8 cellular contexts compared by ENCODE assay signal in genomic region chr1:216221260-216221700, GRCh38.
DNase-seq lines count a peak whose midpoint lies in the region; ATAC-seq and TF ChIP-seq lines count a peak whose summit lies in the region.

No MANE protein-coding gene starts in this region.

- H4K20me1 ChIP-seq in Loucy (ENCODE audit: insufficient read depth, low read length, poor library complexity, severe bottlenecking) = no peaks in the 10 kb centered on the region

- H3K9me2 ChIP-seq in Loucy (replicated peaks; ENCODE audit: low read depth, low read length) = no peaks in the 10 kb centered on the region

- peak; percentile 29 for DNase-seq in activated naive CD4-positive, alpha-beta T cell treated with anti-CD3 and anti-CD28 coated beads, Interleukin-2, amount 10 ng/mL, durations not matched to agents 7 days and 5 days
- DNase-seq in activated naive CD4-positive, alpha-beta T cell (lab: John Stamatoyannopoulos, UW) = no peak
- DNase-seq in HEK293T (ENCODE audit: extremely low spot score) (peak; percentile 67), RKO (ENCODE audit: low spot score) (peak; percentile 83), chondrocyte (ENCODE audit: low spot score) (no peak), kidney glomerular epithelial cell (lab: John Stamatoyannopoulos, UW) (peak; percentile 92)
- peak in 1 of 2 donors; percentile 1 for DNase-seq in stimulated activated naive CD8-positive, alpha-beta T cell treated with anti-CD3 and anti-CD28 coated beads, Interleukin-15, amount 100 ng/mL, for 72 hours

- peak overlapping the region; percentile 70 for H3K4me3 ChIP-seq in Loucy (ENCODE audit: low read length, poor library complexity, severe bottlenecking)

- H3K4me1 ChIP-seq in Loucy (ENCODE audit: insufficient read depth, low read length, poor library complexity, severe bottlenecking) = peaks cover 4% of the 10 kb centered on the region

- no peaks in the 10 kb centered on the region for H3F3A ChIP-seq in Loucy (ENCODE audit: low read depth)

- peak; percentile 58 for ATAC-seq in stimulated activated naive CD8-positive, alpha-beta T cell treated with anti-CD3 and anti-CD28 coated beads, Interleukin-15, amount 100 ng/mL, for 72 hours

- H2AFZ ChIP-seq in Loucy (ENCODE audit: low read length) = peak overlapping the region; percentile 91

- no peaks in the 10 kb centered on the region for H3K27me3 ChIP-seq in Loucy (ENCODE audit: insufficient read depth, low read length, poor library complexity, severe bottlenecking)

- H3K4me3 Mint-ChIP-seq in activated naive CD4-positive, alpha-beta T cell treated with anti-CD3 and anti-CD28 coated beads, Interleukin-2, amount 10 ng/mL, durations not matched to agents 7 days and 5 days = peak overlapping the region; percentile 63
- H3K4me3 Mint-ChIP-seq in chondrocyte (ENCODE audit: unreplicated experiment) = peak overlapping the region; percentile 57
- H3K4me3 Mint-ChIP-seq in stimulated activated naive CD8-positive, alpha-beta T cell treated with anti-CD3 and anti-CD28 coated beads, Interleukin-15, amount 100 ng/mL, for 72 hours = peak overlapping the region; percentile 55 to 74

- no peaks in the 10 kb centered on the region for H3K9me3 Mint-ChIP-seq in activated naive CD4-positive, alpha-beta T cell treated with anti-CD3 and anti-CD28 coated beads, Interleukin-2, amount 10 ng/mL, durations not matched to agents 7 days and 5 days
- peaks cover 2% of the 10 kb centered on the region for H3K9me3 Mint-ChIP-seq in chondrocyte (ENCODE audit: low read depth)
- peaks cover under 1 to 7% of the 10 kb centered on the region in 2 donors for H3K9me3 Mint-ChIP-seq in stimulated activated naive CD8-positive, alpha-beta T cell treated with anti-CD3 and anti-CD28 coated beads, Interleukin-15, amount 100 ng/mL, for 72 hours

- POLR2A ChIA-PET in HEK293T (lab: Yijun Ruan, JAX) = interaction anchor here (0.7 kb wide), 1 partner anchor 47 kb away, joined by 3 read pairs; no protein-coding TSS in a partner anchor

- H3K9me3 ChIP-seq in Loucy (ENCODE audit: insufficient read depth, low read depth, low read length) = no peaks in the 10 kb centered on the region

- no peaks in the 10 kb centered on the region for H3K36me3 Mint-ChIP-seq in activated naive CD4-positive, alpha-beta T cell treated with anti-CD3 and anti-CD28 coated beads, Interleukin-2, amount 10 ng/mL, durations not matched to agents 7 days and 5 days
- no peaks in the 10 kb centered on the region for H3K36me3 Mint-ChIP-seq in chondrocyte (ENCODE audit: low read depth)

- TF ChIP-seq CTCF in Loucy (conservative IDR thresholded peaks at IDR 0.05; ENCODE audit: low read length) = peak; percentile 82
- TF ChIP-seq CTCF in chondrocyte (IDR thresholded peaks at IDR 0.05) = peak; percentile 92

- no peak overlapping the region for H3K27ac Mint-ChIP-seq in activated naive CD4-positive, alpha-beta T cell treated with anti-CD3 and anti-CD28 coated beads, Interleukin-2, amount 10 ng/mL, durations not matched to agents 7 days and 5 days
- no peak overlapping the region for H3K27ac Mint-ChIP-seq in chondrocyte (ENCODE audit: unreplicated experiment)
- H3K27ac Mint-ChIP-seq in stimulated activated naive CD8-positive, alpha-beta T cell treated with anti-CD3 and anti-CD28 coated beads, Interleukin-15, amount 100 ng/mL, for 72 hours = peak overlapping the region in 1 of 2 donors; percentile 86

- CTCF ChIA-PET in activated naive CD4-positive, alpha-beta T cell treated with anti-CD3 and anti-CD28 coated beads, Interleukin-2, amount 10 ng/mL, durations not matched to agents 7 days and 5 days (lab: Charles Lee) = interaction anchor here (0.8 to 2.1 kb wide), 8 partner anchors 8 to 48 kb away, joined by 3 to 6 read pairs (median 4); no protein-coding TSS in a partner anchor
- CTCF ChIA-PET in HEK293T (lab: Yijun Ruan, JAX) = interaction anchor here (0.6 to 2.1 kb wide), 26 partner anchors 10 to 1440 kb away, joined by 3 to 16 read pairs (median 4); no protein-coding TSS in a partner anchor

- H3K4me2 ChIP-seq in Loucy (ENCODE audit: low read depth, low read length, poor library complexity, severe bottlenecking) = peak overlapping the region; percentile 69

- no peaks in the 10 kb centered on the region for H3K79me2 ChIP-seq in Loucy (ENCODE audit: insufficient read depth, low read length)

- H3K9ac ChIP-seq in Loucy (ENCODE audit: low read depth, low read length, poor library complexity, severe bottlenecking) = peak overlapping the region; percentile 36

- no peaks in the 10 kb centered on the region for H3K36me3 ChIP-seq in Loucy (ENCODE audit: insufficient read depth, low read length)

- peaks cover 2% of the 10 kb centered on the region for H3K4me1 Mint-ChIP-seq in activated naive CD4-positive, alpha-beta T cell treated with anti-CD3 and anti-CD28 coated beads, Interleukin-2, amount 10 ng/mL, durations not matched to agents 7 days and 5 days
- peaks cover 5% of the 10 kb centered on the region for H3K4me1 Mint-ChIP-seq in chondrocyte (ENCODE audit: low read depth)
- no peaks in the 10 kb centered on the region for H3K4me1 Mint-ChIP-seq in stimulated activated naive CD8-positive, alpha-beta T cell treated with anti-CD3 and anti-CD28 coated beads, Interleukin-15, amount 100 ng/mL, for 72 hours

- H3K27me3 Mint-ChIP-seq in activated naive CD4-positive, alpha-beta T cell treated with anti-CD3 and anti-CD28 coated beads, Interleukin-2, amount 10 ng/mL, durations not matched to agents 7 days and 5 days = no peaks in the 10 kb centered on the region
- H3K27me3 Mint-ChIP-seq in chondrocyte (ENCODE audit: low read depth) = peaks cover 31% of the 10 kb centered on the region
- H3K27me3 Mint-ChIP-seq in stimulated activated naive CD8-positive, alpha-beta T cell treated with anti-CD3 and anti-CD28 coated beads, Interleukin-15, amount 100 ng/mL, for 72 hours = no peaks in the 10 kb centered on the region

TF ChIP-seq in HEK293T, 16 proteins besides CTCF, POLR2A, EP300 and RAD21:
- TF ChIP-seq FOXM1 (IDR thresholded peaks at IDR 0.05; ENCODE audit: borderline replicate concordance) (no peak), ZNF384 (IDR thresholded peaks at IDR 0.05) (no peak), HDGF (IDR thresholded peaks at IDR 0.05; ENCODE audit: borderline replicate concordance) (no peak), LEF1 (IDR thresholded peaks at IDR 0.05; ENCODE audit: borderline replicate concordance) (no peak), FOXK2 (IDR thresholded peaks at IDR 0.05) (no peak), L3MBTL2 (conservative IDR thresholded peaks at IDR 0.05) (no peak), SP1 (IDR thresholded peaks at IDR 0.05) (no peak), FOXA1 (IDR thresholded peaks at IDR 0.05) (no peak), BHLHE40 (IDR thresholded peaks at IDR 0.05; ENCODE audit: borderline replicate concordance) (no peak)

Comparison
In these comparisons a context has a peak if more than half of its experiments do, and no peak if none do; other contexts are left out.
1. DNase-seq: peak in activated naive CD4-positive, alpha-beta T cell treated with anti-CD3 and anti-CD28 coated beads, Interleukin-2, amount 10 ng/mL, durations not matched to agents 7 days and 5 days (single experiment), HEK293T (single experiment), RKO (single experiment) and kidney glomerular epithelial cell (single experiment); none in activated naive CD4-positive, alpha-beta T cell (0 of 4) and chondrocyte (single experiment).
2. Peak in every context shown above with its lines, with median percentiles within 50 percentile points of each other: H3K4me3 Mint-ChIP-seq.